In genomic region chr17:79776378-79777165, GRCh38 we compare ENCODE assay signal across 9 cellular contexts. TPM values are rescaled to one million over a fixed set of nuclear protein-coding genes. Genes with fewer than 3 reads are reported as not detected.
DNase-seq lines count a peak whose midpoint lies in the region; ATAC-seq and TF ChIP-seq lines count a peak whose summit lies in the region.
"Had no signal": no experiment of that assay in that cellular context is flagged by ENCODE, and none has a peak within 500 bp of the region (broad histone marks: within the 10 kb centered on the region; RNA-seq: fewer than 3 reads in every experiment).

No MANE protein-coding gene starts in this region.

- H3K79me2 ChIP-seq in ACC112 (ENCODE audit: control insufficient read depth, insufficient read depth, low read length, unreplicated experiment) (no peaks in the 10 kb centered on the region), DOHH2 (ENCODE audit: control insufficient read depth, low read length) (peaks cover 17% of the 10 kb centered on the region)

- no peaks in the 10 kb centered on the region for H4K20me1 ChIP-seq in DOHH2 (ENCODE audit: control insufficient read depth, insufficient read depth, low read depth, low read length)

- H2AFZ ChIP-seq in ACC112 (ENCODE audit: low read length, unreplicated experiment) = no peak overlapping the region

- no peak for TF ChIP-seq CTCF in DOHH2 (IDR thresholded peaks at IDR 0.05; ENCODE audit: low read depth, low read length, poor library complexity, severe bottlenecking)
- TF ChIP-seq CTCF in activated CD8-positive, alpha-beta T cell treated with anti-CD3 and anti-CD28 coated beads for 36 hours (IDR thresholded peaks at IDR 0.05) = no peak
- no peak for TF ChIP-seq CTCF in lung (IDR thresholded peaks at IDR 0.05; ENCODE audit: control extremely low read depth, extremely low read depth)

- no peaks in the 10 kb centered on the region for H3K9me3 Mint-ChIP-seq in activated CD8-positive, alpha-beta T cell treated with anti-CD3 and anti-CD28 coated beads for 36 hours

- ATAC-seq in activated CD8-positive, alpha-beta T cell treated with anti-CD3 and anti-CD28 coated beads for 36 hours = no peak
- ATAC-seq in lung (ENCODE audit: insufficient read depth, low FRiP score) (no peak), GM19397 (IDR thresholded peaks at IDR 0.05; ENCODE audit: unreplicated experiment) (no peak)

- CTCF ChIA-PET in activated CD8-positive, alpha-beta T cell treated with anti-CD3 and anti-CD28 coated beads for 36 hours (lab: Charles Lee) = interaction anchor here (1.0 to 4.0 kb wide), 7 partner anchors 11 to 194 kb away, joined by 3 to 19 read pairs (median 4); no protein-coding TSS in a partner anchor

- H3K4me1 ChIP-seq in ACC112 (ENCODE audit: control insufficient read depth, insufficient read depth, low read length, unreplicated experiment) = no peaks in the 10 kb centered on the region
- peaks cover 33% of the 10 kb centered on the region for H3K4me1 ChIP-seq in DOHH2 (ENCODE audit: control insufficient read depth, low read length)
- peaks cover 4% of the 10 kb centered on the region in 2 donors for H3K4me1 ChIP-seq in lung (ENCODE audit: control insufficient read depth in 2 of 2, insufficient read depth in 2 of 2, low read length in 2 of 2)

- peaks cover 43% of the 10 kb centered on the region for H3K27me3 Mint-ChIP-seq in activated CD8-positive, alpha-beta T cell treated with anti-CD3 and anti-CD28 coated beads for 36 hours

- H3K36me3 Mint-ChIP-seq in activated CD8-positive, alpha-beta T cell treated with anti-CD3 and anti-CD28 coated beads for 36 hours (ENCODE audit: low read depth) = no peaks in the 10 kb centered on the region

- peak overlapping the region; percentile 78 for H3K4me2 ChIP-seq in DOHH2 (ENCODE audit: low read length)

- intact Hi-C loops in activated CD8-positive, alpha-beta T cell treated with anti-CD3 and anti-CD28 coated beads for 36 hours (cut with micrococcal nuclease) = no loop called here

- H3K27me3 ChIP-seq in ACC112 (ENCODE audit: insufficient read depth, low read length) (peaks cover 59% of the 10 kb centered on the region), DOHH2 (ENCODE audit: control insufficient read depth, low read length) (peaks cover 36% of the 10 kb centered on the region), lung (ENCODE audit: control insufficient read depth, insufficient read depth) (no peaks in the 10 kb centered on the region)

- POLR2A ChIA-PET in activated CD8-positive, alpha-beta T cell treated with anti-CD3 and anti-CD28 coated beads for 36 hours (lab: Charles Lee) = interaction anchor here (0.7 to 1.0 kb wide), 3 partner anchors 20 to 49 kb away, joined by 3 to 4 read pairs (median 3); partner anchors contain the start of gene CBX8

- peak overlapping the region; percentile 58 for H3K4me3 Mint-ChIP-seq in activated CD8-positive, alpha-beta T cell treated with anti-CD3 and anti-CD28 coated beads for 36 hours

- peaks cover 22% of the 10 kb centered on the region for H3K4me1 Mint-ChIP-seq in activated CD8-positive, alpha-beta T cell treated with anti-CD3 and anti-CD28 coated beads for 36 hours (ENCODE audit: low read depth)

- H3F3A ChIP-seq in DOHH2 (ENCODE audit: control insufficient read depth, insufficient read depth) = no peaks in the 10 kb centered on the region

- H3K4me3 ChIP-seq in ACC112 (ENCODE audit: low read depth, low read length) (0 out of 2 replicates have a peak overlapping the region, but pooled peaks have one; percentile 75), DOHH2 (ENCODE audit: low read length) (peak overlapping the region; percentile 72), lung (no peak overlapping the region)

- H3K9me3 ChIP-seq in DOHH2 (ENCODE audit: control insufficient read depth, insufficient read depth, low read length) = no peaks in the 10 kb centered on the region
- no peaks in the 10 kb centered on the region for H3K9me3 ChIP-seq in lung (ENCODE audit: control insufficient read depth in 2 of 2, insufficient read depth in 1 of 2, low read length in 1 of 2)

- no peak for DNase-seq in activated CD8-positive, alpha-beta T cell treated with anti-CD3 and anti-CD28 coated beads for 36 hours
- DNase-seq in lung (ENCODE audit: low spot score) = no peak
- DNase-seq in activated gamma-delta T cell (lab: John Stamatoyannopoulos, UW) = no peak
- no peak for DNase-seq in HuH-7 (ENCODE audit: low spot score)
- DNase-seq in NOMO-1 treated with DMSO at 0.1 percent for 48 hours (lab: John Stamatoyannopoulos, UW; ENCODE audit: unreplicated experiment) = no peak
- DNase-seq: stimulated activated CD4-positive, alpha-beta T cell treated with anti-CD3 and anti-CD28 coated beads, Interleukin-4, amount 100 ng/mL, for 1 hour had no signal

- WGBS in lung, 2 donors = 38 to 42% methylated on average over 13 of the region's 13 CpGs

- no peak overlapping the region for H3K27ac Mint-ChIP-seq in activated CD8-positive, alpha-beta T cell treated with anti-CD3 and anti-CD28 coated beads for 36 hours

- H3K36me3 ChIP-seq in ACC112 (ENCODE audit: insufficient read depth, low read length) (no peaks in the 10 kb centered on the region), DOHH2 (ENCODE audit: control insufficient read depth, low read length) (peaks cover 16% of the 10 kb centered on the region), lung (ENCODE audit: control insufficient read depth in 2 of 2, insufficient read depth in 2 of 2, low read length in 2 of 2) (no peaks in the 10 kb centered on the region)

- H3K27ac ChIP-seq in ACC112 (ENCODE audit: low read depth, low read length) (no peak overlapping the region), DOHH2 (ENCODE audit: low read depth, low read length) (no peak overlapping the region), lung (ENCODE audit: low read depth in 1 of 2, low read length in 1 of 2) (peak overlapping the region; percentile 11 to 26)

- H3K9me2 ChIP-seq in DOHH2 (replicated peaks; ENCODE audit: control insufficient read depth, low read length) = no peaks in the 10 kb centered on the region

RNA-seq across cellular contexts. Expression of gene CBX2, which starts 1.4 kb away (rescaled TPM):
- 1 to 10 TPM; 8.0 to 9.7 TPM for total RNA-seq in activated CD8-positive, alpha-beta T cell treated with anti-CD3 and anti-CD28 coated beads for 36 hours
- total RNA-seq in lung = 10 to 100 TPM in 1 of 2 donors, 1 to 10 TPM in 1; 3.8 to 13.5 TPM
- polyA plus RNA-seq in lung = 1 to 10 TPM; 1.4 to 2.2 TPM

RNA-seq across cellular contexts. Expression of gene CBX8, which starts 20.3 kb away (rescaled TPM):
- 1 to 10 TPM; 7.0 to 9.4 TPM for total RNA-seq in activated CD8-positive, alpha-beta T cell treated with anti-CD3 and anti-CD28 coated beads for 36 hours
- total RNA-seq in lung = 1 to 10 TPM; 4.8 to 9.3 TPM
- 1 to 10 TPM; 5.5 TPM for polyA plus RNA-seq in lung

RNA-seq across cellular contexts. Expression of gene ENPP7, which starts 45.8 kb away (rescaled TPM):
- total RNA-seq in activated CD8-positive, alpha-beta T cell treated with anti-CD3 and anti-CD28 coated beads for 36 hours = under 1 TPM in 1 of 2 experiments, not detected in 1; 0.16 TPM
- under 1 TPM in 1 of 2 donors, not detected in 1; 0.31 TPM for total RNA-seq in lung
- not detected for polyA plus RNA-seq in lung

Comparison
In these comparisons a context has a peak if more than half of its experiments do, and no peak if none do; other contexts are left out.
1. H3K27ac ChIP-seq: peak in lung (2 of 2); none in ACC112 (single experiment) and DOHH2 (single experiment).